8 cellular contexts compared by ENCODE assay signal in the genomic region with DNA sequence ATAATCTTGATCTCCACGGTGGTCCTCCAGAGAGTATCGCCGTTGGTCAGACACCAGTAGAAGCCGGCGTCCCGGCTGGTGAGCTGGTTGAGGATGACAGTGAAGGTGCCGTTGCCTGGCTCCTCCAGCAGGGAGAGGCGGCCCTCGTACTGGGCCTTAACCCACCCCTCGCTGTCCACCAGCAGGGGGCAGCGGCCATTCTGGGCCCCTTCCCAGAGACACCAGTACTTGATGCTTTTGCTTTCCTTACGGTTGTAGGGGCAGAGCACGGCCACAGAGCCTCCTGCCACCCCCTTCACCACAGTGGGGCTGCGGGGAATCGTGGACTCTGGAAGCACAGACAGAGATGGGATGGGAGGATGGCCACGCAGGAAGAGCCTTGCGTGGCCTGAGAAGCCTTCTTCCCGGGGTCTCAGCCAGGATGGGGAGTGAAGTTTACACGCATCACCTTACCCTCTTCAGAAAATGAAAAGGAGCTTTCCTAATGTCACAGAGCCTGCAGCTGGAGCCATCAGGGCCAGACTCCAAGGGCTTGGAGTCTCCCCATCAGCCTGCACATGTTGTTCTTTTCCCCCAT. TPM values are rescaled to one million over a fixed set of nuclear protein-coding genes. Genes with fewer than 3 reads are reported as not detected.
DNase-seq lines count a peak whose midpoint lies in the region; ATAC-seq and TF ChIP-seq lines count a peak whose summit lies in the region.

No MANE protein-coding gene starts in this region.

- no peak overlapping the region for H3K14ac ChIP-seq in mesenchymal stem cell (ENCODE audit: low read length in 2 of 2)

- H2BK5ac ChIP-seq in mesenchymal stem cell (ENCODE audit: low read depth, low read length, poor library complexity, severe bottlenecking): no peak overlapping the region

- no peak overlapping the region for H4K91ac ChIP-seq in mesenchymal stem cell (ENCODE audit: low read length)

- no peak overlapping the region for H3K27ac ChIP-seq in body of pancreas
- H3K27ac ChIP-seq in mesenchymal stem cell (ENCODE audit: low read length, poor library complexity, severe bottlenecking): no peak overlapping the region

- H3K9ac ChIP-seq in mesenchymal stem cell (ENCODE audit: low read length): no peak overlapping the region

- no peak overlapping the region for H2BK120ac ChIP-seq in mesenchymal stem cell (ENCODE audit: low read depth, low read length)

- H2AK5ac ChIP-seq in mesenchymal stem cell (ENCODE audit: low read length, severe bottlenecking): no peak overlapping the region

- no peak overlapping the region for H2BK12ac ChIP-seq in mesenchymal stem cell (ENCODE audit: low read length in 2 of 2)

- H3K18ac ChIP-seq in mesenchymal stem cell (ENCODE audit: low read depth in 1 of 2, low read length in 2 of 2): no peak overlapping the region

- DNase-seq in activated T-cell treated with anti-CD3 and anti-CD28 coated beads for 1 hour (ENCODE audit: low read depth) (peak; percentile 41), activated T-cell treated with anti-CD3 and anti-CD28 coated beads for 4 hours (no peak), OCI-M1 (lab: John Stamatoyannopoulos, UW) (peak; percentile 86), body of pancreas (peak; percentile 69 to 82 (median 74)), mesenchymal stem cell (peak; percentile 49)

- TF ChIP-seq CTCF in body of pancreas (IDR thresholded peaks at IDR 0.05): peak; percentile 60 to 98 (median 84)

- intact Hi-C loops in body of pancreas (cut with DNase I): no loop called here

- no peak overlapping the region for H3K23ac ChIP-seq in mesenchymal stem cell (ENCODE audit: low read length in 2 of 2)

- no peak overlapping the region for H2AFZ ChIP-seq in mesenchymal stem cell (ENCODE audit: low read depth, low read length)

- no peak overlapping the region for H3K4me2 ChIP-seq in mesenchymal stem cell (ENCODE audit: low read length, poor library complexity, severe bottlenecking)

- 46 to 53% methylated on average over 12 to 19 of the region's 19 CpGs for WGBS in body of pancreas, 2 donors
- 61% methylated on average over 17 of the region's 19 CpGs for WGBS in mesenchymal stem cell

- H3K9me3 ChIP-seq in body of pancreas (no peaks in the 10 kb centered on the region), mesenchymal stem cell (ENCODE audit: control insufficient read depth, low read length) (no peaks in the 10 kb centered on the region)

- H3K36me3 ChIP-seq in body of pancreas (replicated peaks in 1 of 2; ENCODE audit: insufficient read depth in 1 of 2, low read depth in 2 of 2) (no peaks in the 10 kb centered on the region), mesenchymal stem cell (ENCODE audit: control insufficient read depth in 1 of 2, insufficient read depth in 2 of 2, low read depth in 1 of 2, low read length in 2 of 2) (no peaks in the 10 kb centered on the region)

- no peaks in the 10 kb centered on the region for H3K27me3 ChIP-seq in body of pancreas
- peaks cover 0 to 38% of the 10 kb centered on the region in 2 experiments for H3K27me3 ChIP-seq in mesenchymal stem cell (ENCODE audit: control insufficient read depth in 1 of 2, insufficient read depth in 1 of 2, low read length in 2 of 2)

- H4K8ac ChIP-seq in mesenchymal stem cell (ENCODE audit: low read length): no peak overlapping the region

- H3K4ac ChIP-seq in mesenchymal stem cell (ENCODE audit: low read depth in 1 of 2, low read length in 2 of 2): no peak overlapping the region

- no peaks in the 10 kb centered on the region for H3K79me1 ChIP-seq in mesenchymal stem cell (replicated peaks; ENCODE audit: low read length, poor library complexity, severe bottlenecking)

- H3K4me1 ChIP-seq in body of pancreas: no peaks in the 10 kb centered on the region
- no peaks in the 10 kb centered on the region for H3K4me1 ChIP-seq in mesenchymal stem cell (ENCODE audit: control insufficient read depth, insufficient read depth, low read depth, low read length)

- H3K4me3 ChIP-seq in body of pancreas (no peak overlapping the region), mesenchymal stem cell (ENCODE audit: insufficient read depth in 1 of 2, low read depth in 1 of 2, low read length in 2 of 2) (peak overlapping the region in 1 of 2 experiments; percentile 17)

- H2BK15ac ChIP-seq in mesenchymal stem cell (ENCODE audit: low read depth, poor library complexity, severe bottlenecking): no peak overlapping the region

- TF ChIP-seq POLR2A in body of pancreas (IDR thresholded peaks at IDR 0.05): no peak

- ATAC-seq in body of pancreas (peak; percentile 84), HG02884 (IDR thresholded peaks at IDR 0.05; ENCODE audit: unreplicated experiment) (no peak), HG03565 (IDR thresholded peaks at IDR 0.05; ENCODE audit: unreplicated experiment) (no peak), HG03469 (IDR thresholded peaks at IDR 0.05; ENCODE audit: unreplicated experiment) (no peak)

RNA-seq across cellular contexts. Expression of a gene that starts 10.7 kb away (rescaled TPM):
- 10 to 100 TPM; 14.8 to 45.1 TPM for total RNA-seq in body of pancreas
- polyA plus RNA-seq in mesenchymal stem cell (2013, experiment 1 of 2): not detected
- not detected for polyA plus RNA-seq in mesenchymal stem cell (2013, experiment 2 of 2)

RNA-seq across cellular contexts. Expression of a gene that starts 13.8 kb away (rescaled TPM):
- total RNA-seq in body of pancreas: 1 to 10 TPM in 1 of 2 donors, not detected in 1; 2.3 TPM
- polyA plus RNA-seq in mesenchymal stem cell (2013, experiment 1 of 2): 3.9 TPM
- polyA plus RNA-seq in mesenchymal stem cell (2013, experiment 2 of 2): 3.5 TPM

RNA-seq across cellular contexts. Expression of a gene that starts 34.7 kb away (rescaled TPM):
- not detected for total RNA-seq in body of pancreas
- polyA plus RNA-seq in mesenchymal stem cell (2013, experiment 1 of 2): not detected
- polyA plus RNA-seq in mesenchymal stem cell (2013, experiment 2 of 2): not detected

RNA-seq across cellular contexts. Expression of a gene that starts 38.3 kb away (rescaled TPM):
- total RNA-seq in body of pancreas: not detected
- 1.2 TPM for polyA plus RNA-seq in mesenchymal stem cell (2013, experiment 1 of 2)
- 1.5 TPM for polyA plus RNA-seq in mesenchymal stem cell (2013, experiment 2 of 2)
